ENCODE assay signal across 14 cellular contexts in the genomic region with DNA sequence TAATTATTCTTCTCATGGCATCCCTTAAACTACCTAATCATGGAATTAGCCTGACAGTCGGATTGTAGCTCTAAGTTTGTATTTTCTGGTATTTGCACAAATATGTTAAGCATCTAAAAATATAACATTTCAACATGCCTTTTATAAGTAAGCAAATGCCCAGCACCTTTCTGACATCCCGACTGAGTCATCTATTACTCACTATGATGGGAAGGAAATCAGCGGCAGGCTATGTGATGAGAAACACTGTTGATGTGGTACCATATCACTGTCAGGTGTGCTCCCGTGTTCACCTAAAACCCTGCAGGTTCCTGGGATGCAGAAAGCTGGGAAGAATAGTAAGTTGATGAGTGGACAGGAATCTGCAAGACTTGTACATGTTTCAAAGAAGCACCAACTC.
DNase-seq lines count a peak whose midpoint lies in the region; ATAC-seq and TF ChIP-seq lines count a peak whose summit lies in the region.
"Had no signal": no experiment of that assay in that cellular context is flagged by ENCODE, and none has a peak within 500 bp of the region (broad histone marks: within the 10 kb centered on the region; RNA-seq: fewer than 3 reads in every experiment).

No MANE protein-coding gene starts in this region.

- H4K20me1 ChIP-seq in Karpas-422 (ENCODE audit: insufficient read depth, low read depth, low read length) = no peaks in the 10 kb centered on the region

- H3K79me2 ChIP-seq in Karpas-422 (ENCODE audit: low read length) = no peaks in the 10 kb centered on the region

- H3K9me2 ChIP-seq in Karpas-422 (replicated peaks; ENCODE audit: insufficient read depth, low read length) = no peaks in the 10 kb centered on the region

- peak; percentile 20 for DNase-seq in 8988T
- peak; percentile 90 for DNase-seq in HCEC 1CT
- peak; percentile 41 for DNase-seq in SW480 (ENCODE audit: low spot score)
- DNase-seq in fibroblast of the aortic adventitia (ENCODE audit: low read depth) = peak; percentile 67
- DNase-seq in Karpas-422 = no peak
- no peak for DNase-seq in iPS-NIHi11 (ENCODE audit: low spot score)
- DNase-seq: activated T-cell treated with anti-CD3 and anti-CD28 coated beads, Interleukin-2, amount 50 U/mL, for 24 hours; kidney; NCI-H510A treated with DMSO at 0.1 percent for 48 hours; thyroid gland had no signal

- H3K4me3 ChIP-seq in fibroblast of the aortic adventitia (ENCODE audit: low read depth, low read length) (no peak overlapping the region), Karpas-422 (ENCODE audit: low read length) (no peak overlapping the region)
- H3K4me3 ChIP-seq: thyroid gland had no signal

- H3K27ac ChIP-seq in Karpas-422 (ENCODE audit: low read length) = no peak overlapping the region
- H3K27ac ChIP-seq: thyroid gland had no signal

- H3K4me2 ChIP-seq in Karpas-422 (ENCODE audit: low read depth, low read length, poor library complexity, severe bottlenecking) = no peak overlapping the region

- TF ChIP-seq CTCF in fibroblast of the aortic adventitia (IDR thresholded peaks at IDR 0.05; ENCODE audit: insufficient read depth, low read length) = no peak

- H3K9me3 ChIP-seq in Karpas-422 (ENCODE audit: low read length) = no peaks in the 10 kb centered on the region
- H3K9me3 ChIP-seq: thyroid gland had no signal

- no peaks in the 10 kb centered on the region for H3K27me3 ChIP-seq in Karpas-422 (ENCODE audit: low read length)
- H3K27me3 ChIP-seq: thyroid gland had no signal

- H3K36me3 ChIP-seq in Karpas-422 (ENCODE audit: insufficient read depth, low read length) = no peaks in the 10 kb centered on the region
- H3K36me3 ChIP-seq: thyroid gland had no signal

- no peak overlapping the region for H2AFZ ChIP-seq in Karpas-422 (ENCODE audit: low read length)

- no peak overlapping the region for H3K9ac ChIP-seq in Karpas-422 (ENCODE audit: low read length)

- ATAC-seq in HG02763 (IDR thresholded peaks at IDR 0.05; ENCODE audit: unreplicated experiment) (no peak), GM19328 (IDR thresholded peaks at IDR 0.05; ENCODE audit: unreplicated experiment) (no peak)
- ATAC-seq: esophagus mucosa; natural killer cell treated with Interleukin-12 subunit alpha and Interleukin-12 subunit beta and Interleukin-15 and Interleukin-18, amount 100 ng/mL, for 72 hours had no signal

- H3K4me1 ChIP-seq in Karpas-422 (ENCODE audit: low read length) = no peaks in the 10 kb centered on the region
- H3K4me1 ChIP-seq: thyroid gland had no signal

Comparison
In these comparisons a context has a peak if more than half of its experiments do, and no peak if none do; other contexts are left out.
1. DNase-seq: peak in 8988T (single experiment), HCEC 1CT (single experiment), SW480 (single experiment) and fibroblast of the aortic adventitia (single experiment); none in Karpas-422 (single experiment) and iPS-NIHi11 (single experiment).